ENCODE assay signal across 8 cellular contexts in genomic region chr7:151060416-151061234, GRCh38. TPM values are rescaled to one million over a fixed set of nuclear protein-coding genes. Genes with fewer than 3 reads are reported as not detected.
DNase-seq lines count a peak whose midpoint lies in the region; ATAC-seq, FAIRE-seq and TF ChIP-seq lines count a peak whose summit lies in the region.

No MANE protein-coding gene starts in this region.

- no peak; a peak in 1 of 5 replicates for TF ChIP-seq RAD21 in A549 (conservative IDR thresholded peaks at IDR 0.05 in 1 of 2, IDR thresholded peaks at IDR 0.05 in 1 of 2)

- ATAC-seq in A549 (peak; percentile 5 to 30), GM19467 (IDR thresholded peaks at IDR 0.05; ENCODE audit: unreplicated experiment) (no peak), GM18858 (IDR thresholded peaks at IDR 0.05; ENCODE audit: unreplicated experiment) (no peak)
- no peak for ATAC-seq in effector memory CD8-positive, alpha-beta T cell (replicated peaks)

- H3K4me3 Mint-ChIP-seq in effector memory CD8-positive, alpha-beta T cell = peak overlapping the region; percentile 95 to 97

- peak; percentile 79 to 89 for DNase-seq in A549 (ENCODE audit: low read depth in 1 of 2, low spot score in 1 of 2)
- no peak for DNase-seq in GM06990 (ENCODE audit: extremely low read depth, insufficient read length)
- DNase-seq in SJSA1 (ENCODE audit: low read depth in 1 of 2, low spot score in 2 of 2) = peak in 1 of 2 experiments; percentile 44
- DNase-seq in effector memory CD8-positive, alpha-beta T cell = no peak
- peak; percentile 95 for DNase-seq in myocyte (ENCODE audit: low read depth)
- DNase-seq in effector CD8-positive, alpha-beta T cell (lab: John Stamatoyannopoulos, UW) = no peak

- no peak for TF ChIP-seq EP300 in A549 (IDR thresholded peaks at IDR 0.05)

- no peaks in the 10 kb centered on the region for H3K9me3 Mint-ChIP-seq in effector memory CD8-positive, alpha-beta T cell

- H3K4me3 ChIP-seq in A549 (peak overlapping the region; percentile 86), GM06990 (replicated peaks; ENCODE audit: low read depth, low read length) (peak overlapping the region; percentile 75), SJSA1 (peak overlapping the region; percentile 74)

- H3K9me3 ChIP-seq in A549 = no peaks in the 10 kb centered on the region
- no peaks in the 10 kb centered on the region for H3K9me3 ChIP-seq in SJSA1 (replicated peaks)

- no peak for FAIRE-seq in A549 (lab: Jason Lieb, UNC)

- H3K4me1 Mint-ChIP-seq in effector memory CD8-positive, alpha-beta T cell (ENCODE audit: low read depth in 2 of 2) = peaks cover 37 to 41% of the 10 kb centered on the region in 2 donors

- peak overlapping the region; percentile 82 to 97 for H3K27ac Mint-ChIP-seq in effector memory CD8-positive, alpha-beta T cell

- peaks cover 13% of the 10 kb centered on the region for H3K36me3 Mint-ChIP-seq in effector memory CD8-positive, alpha-beta T cell (ENCODE audit: insufficient read depth)

- WGBS in A549 (ENCODE audit: missing lambda C conversion rate) = 0% methylated on average over 13 of the region's 21 CpGs

- H3K27me3 Mint-ChIP-seq in effector memory CD8-positive, alpha-beta T cell = no peaks in the 10 kb centered on the region

- H3K27me3 ChIP-seq in GM06990 (replicated peaks; ENCODE audit: control insufficient read depth, insufficient read depth, low read length) (no peaks in the 10 kb centered on the region), SJSA1 (replicated peaks) (no peaks in the 10 kb centered on the region)

- peak; percentile 36 for TF ChIP-seq POLR2A in A549 (IDR thresholded peaks at IDR 0.05; ENCODE audit: low read length)

- TF ChIP-seq CTCF in A549 (IDR thresholded peaks at IDR 0.05) (peak; percentile 42; the same call in 2 of the 3 replicates), GM06990 (IDR thresholded peaks at IDR 0.05; ENCODE audit: insufficient read depth, low read length, poor library complexity, severe bottlenecking) (peak; percentile 8)

- H3K27ac ChIP-seq in A549 (peak overlapping the region; percentile 99), SJSA1 (no peak overlapping the region)

- H3K4me2 ChIP-seq in A549 = peak overlapping the region; percentile 92

- CTCF ChIA-PET in A549 (lab: Yijun Ruan, JAX) = interaction anchor here (0.7 to 5.7 kb wide), 15 partner anchors 10 to 105 kb away, joined by 3 to 64 read pairs (median 6); partner anchors contain the start of genes ABCB8, AGAP3 and FASTK

- POLR2A ChIA-PET in A549 (lab: Yijun Ruan, JAX) = interaction anchor here (0.6 to 1.3 kb wide), 3 partner anchors 20 to 166 kb away, joined by 4 to 10 read pairs (median 5); partner anchors contain the start of genes ABCF2 and FASTK

- H3K36me3 ChIP-seq in GM06990 (ENCODE audit: control insufficient read depth, insufficient read depth, low read length) (peaks cover 6% of the 10 kb centered on the region), SJSA1 (peaks cover 30% of the 10 kb centered on the region)

- H3K4me1 ChIP-seq in A549 (peaks cover 44% of the 10 kb centered on the region), SJSA1 (replicated peaks) (peaks cover 37% of the 10 kb centered on the region)

TF ChIP-seq in A549, 52 proteins besides CTCF, POLR2A, EP300 and RAD21 (continues in another document):
- no peak for TF ChIP-seq ZSCAN20 (CRISPR knock-in tag; IDR thresholded peaks at IDR 0.05)
- TF ChIP-seq HOXB13 (CRISPR knock-in tag; IDR thresholded peaks at IDR 0.05; ENCODE audit: low read depth) = 0 out of 2 replicates have a peak, but pooled peaks have one; percentile 34
- no peak for TF ChIP-seq RARB (CRISPR knock-in tag; IDR thresholded peaks at IDR 0.05)
- no peak for TF ChIP-seq REST (IDR thresholded peaks at IDR 0.05)
- 0 out of 2 replicates have a peak, but pooled peaks have one; percentile 48 for TF ChIP-seq HOXB5 (CRISPR knock-in tag; IDR thresholded peaks at IDR 0.05)
- TF ChIP-seq, protein P1, sequence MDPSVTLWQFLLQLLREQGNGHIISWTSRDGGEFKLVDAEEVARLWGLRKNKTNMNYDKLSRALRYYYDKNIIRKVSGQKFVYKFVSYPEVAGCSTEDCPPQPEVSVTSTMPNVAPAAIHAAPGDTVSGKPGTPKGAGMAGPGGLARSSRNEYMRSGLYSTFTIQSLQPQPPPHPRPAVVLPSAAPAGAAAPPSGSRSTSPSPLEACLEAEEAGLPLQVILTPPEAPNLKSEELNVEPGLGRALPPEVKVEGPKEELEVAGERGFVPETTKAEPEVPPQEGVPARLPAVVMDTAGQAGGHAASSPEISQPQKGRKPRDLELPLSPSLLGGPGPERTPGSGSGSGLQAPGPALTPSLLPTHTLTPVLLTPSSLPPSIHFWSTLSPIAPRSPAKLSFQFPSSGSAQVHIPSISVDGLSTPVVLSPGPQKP (IDR thresholded peaks at IDR 0.05; ENCODE audit: low read depth, low read length) = no peak
- TF ChIP-seq, protein P2, sequence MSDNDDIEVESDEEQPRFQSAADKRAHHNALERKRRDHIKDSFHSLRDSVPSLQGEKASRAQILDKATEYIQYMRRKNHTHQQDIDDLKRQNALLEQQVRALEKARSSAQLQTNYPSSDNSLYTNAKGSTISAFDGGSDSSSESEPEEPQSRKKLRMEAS (IDR thresholded peaks at IDR 0.05) = peak; percentile 58
- no peak for TF ChIP-seq FOSL2 (IDR thresholded peaks at IDR 0.05)
- peak; percentile 19; the same call in 1 of the 2 replicates for TF ChIP-seq FOSL2 (CRISPR knock-in tag; IDR thresholded peaks at IDR 0.05)

RNA-seq across cellular contexts. Expression of gene SLC4A2, which starts 1.2 kb away (rescaled TPM):
- polyA plus RNA-seq in A549 (2011; rRNA removed) (99.6 and 112 TPM in 2 replicates), A549 (2017; fragmentation: RNase III; extraction: RNeasy Plus Mini Kit Qiagen cat#74134 plus additional on column Dnase treatment) (253 to 280 TPM (median 275 TPM) in 3 replicates)
- polyA plus RNA-seq in A549 (2012; cell fraction: cytosol; rRNA removed) = 227 and 233 TPM in 2 replicates
- polyA plus RNA-seq in A549 (2012; cell fraction: nucleus; rRNA removed) = 658 and 805 TPM in 2 replicates
- 118 and 170 TPM in 2 replicates for polyA minus RNA-seq in A549 (2011; rRNA and poly(A)+ RNA removed)
- total RNA-seq in SJSA1 (2014; rRNA removed; shearing (Covaris generic)) = 95.5 and 100 TPM in 2 replicates
- 516 and 662 TPM in 2 replicates for total RNA-seq in myocyte
- 681 TPM for polyA plus RNA-seq in myocyte (2012)

RNA-seq across cellular contexts. Expression of gene CDK5, which starts 2.9 kb away (rescaled TPM):
- polyA plus RNA-seq in A549 (2011; rRNA removed) (29.6 and 30.0 TPM in 2 replicates), A549 (2017; fragmentation: RNase III; extraction: RNeasy Plus Mini Kit Qiagen cat#74134 plus additional on column Dnase treatment) (41.2 to 51.0 TPM (median 50.3 TPM) in 3 replicates)
- polyA plus RNA-seq in A549 (2012; cell fraction: cytosol; rRNA removed) = 45.6 and 54.0 TPM in 2 replicates
- polyA plus RNA-seq in A549 (2012; cell fraction: nucleus; rRNA removed) = 38.0 and 53.8 TPM in 2 replicates
- 31.2 and 48.9 TPM in 2 replicates for polyA minus RNA-seq in A549 (2011; rRNA and poly(A)+ RNA removed)
- 23.7 and 29.3 TPM in 2 replicates for total RNA-seq in SJSA1 (2014; rRNA removed; shearing (Covaris generic))
- 34.0 TPM in 2 replicates for total RNA-seq in myocyte
- polyA plus RNA-seq in myocyte (2012) = 74.5 TPM

RNA-seq across cellular contexts. Expression of gene ASIC3, which starts 12.3 kb away (rescaled TPM):
- 4.1 and 4.4 TPM in 2 replicates for polyA plus RNA-seq in A549 (2011; rRNA removed)
- polyA plus RNA-seq in A549 (2012; cell fraction: cytosol; rRNA removed) = 5.4 and 6.4 TPM in 2 replicates
- 82.7 and 90.1 TPM in 2 replicates for polyA plus RNA-seq in A549 (2012; cell fraction: nucleus; rRNA removed)
- polyA plus RNA-seq in A549 (2017; fragmentation: RNase III; extraction: RNeasy Plus Mini Kit Qiagen cat#74134 plus additional on column Dnase treatment) = 7.5 to 11.4 TPM (median 9.8 TPM) in 3 replicates
- polyA minus RNA-seq in A549 (2011; rRNA and poly(A)+ RNA removed) = 0.70 and 1.9 TPM in 2 replicates
- not detected in 2 replicates for total RNA-seq in SJSA1 (2014; rRNA removed; shearing (Covaris generic))
- total RNA-seq in myocyte = 3.6 and 5.5 TPM in 2 replicates
- 17.5 TPM for polyA plus RNA-seq in myocyte (2012)

RNA-seq across cellular contexts. Expression of gene FASTK, which starts 20.0 kb away (rescaled TPM):
- polyA plus RNA-seq in A549 (2011; rRNA removed) = 38.5 and 51.7 TPM in 2 replicates
- 105 and 138 TPM in 2 replicates for polyA plus RNA-seq in A549 (2012; cell fraction: cytosol; rRNA removed)
- polyA plus RNA-seq in A549 (2012; cell fraction: nucleus; rRNA removed) = 515 and 603 TPM in 2 replicates
- 66.0 to 78.6 TPM (median 72.4 TPM) in 3 replicates for polyA plus RNA-seq in A549 (2017; fragmentation: RNase III; extraction: RNeasy Plus Mini Kit Qiagen cat#74134 plus additional on column Dnase treatment)
- 49.4 and 58.9 TPM in 2 replicates for polyA minus RNA-seq in A549 (2011; rRNA and poly(A)+ RNA removed)
- total RNA-seq in SJSA1 (2014; rRNA removed; shearing (Covaris generic)) = 104 and 120 TPM in 2 replicates
- total RNA-seq in myocyte = 177 and 198 TPM in 2 replicates
- polyA plus RNA-seq in myocyte (2012) = 156 TPM

RNA-seq across cellular contexts. Expression of gene TMUB1, which starts 22.7 kb away (rescaled TPM):
- polyA plus RNA-seq in A549 (2011; rRNA removed) = 12.4 and 14.0 TPM in 2 replicates
- polyA plus RNA-seq in A549 (2012; cell fraction: cytosol; rRNA removed) = 45.5 and 65.8 TPM in 2 replicates
- polyA plus RNA-seq in A549 (2012; cell fraction: nucleus; rRNA removed) = 65.1 and 82.1 TPM in 2 replicates
- polyA plus RNA-seq in A549 (2017; fragmentation: RNase III; extraction: RNeasy Plus Mini Kit Qiagen cat#74134 plus additional on column Dnase treatment) = 31.5 to 37.7 TPM (median 37.3 TPM) in 3 replicates
- 4.1 and 6.0 TPM in 2 replicates for polyA minus RNA-seq in A549 (2011; rRNA and poly(A)+ RNA removed)
- 32.5 and 34.5 TPM in 2 replicates for total RNA-seq in SJSA1 (2014; rRNA removed; shearing (Covaris generic))
- 59.9 and 60.7 TPM in 2 replicates for total RNA-seq in myocyte
- 57.5 TPM for polyA plus RNA-seq in myocyte (2012)

Comparison
In these comparisons a context has a peak if more than half of its experiments do, and no peak if none do; other contexts are left out.
1. ATAC-seq: peak in A549 (2 of 2); none in effector memory CD8-positive, alpha-beta T cell (single experiment), GM19467 (single experiment) and GM18858 (single experiment).
2. DNase-seq: peak in A549 (2 of 2) and myocyte (single experiment); none in GM06990 (single experiment), effector memory CD8-positive, alpha-beta T cell (0 of 3) and effector CD8-positive, alpha-beta T cell (single experiment).
3. Peak in every context shown above with its lines, with median percentiles within 50 percentile points of each other: H3K4me3 ChIP-seq.